In genomic region chr7:76486618-76487017, GRCh38 we compare ENCODE assay signal across 10 cellular contexts. TPM values are rescaled to one million over a fixed set of nuclear protein-coding genes. Genes with fewer than 3 reads are reported as not detected.
DNase-seq lines count a peak whose midpoint lies in the region; ATAC-seq and TF ChIP-seq lines count a peak whose summit lies in the region.
"Not testable (repeated sequence)": the region's sequence is repeated elsewhere in the genome, so short reads cannot be mapped to it uniquely, and the experiment has no call there.
"Had no signal": no experiment of that assay in that cellular context is flagged by ENCODE, and none has a peak within 500 bp of the region (broad histone marks: within the 10 kb centered on the region; RNA-seq: fewer than 3 reads in every experiment).

No MANE protein-coding gene starts in this region.

- H3K4me1 Mint-ChIP-seq in activated naive CD8-positive, alpha-beta T cell (ENCODE audit: low read depth); naive B cell: not testable (repeated sequence)

- not testable (repeated sequence) for H3K4me1 ChIP-seq in upper lobe of right lung

- H3K4me3 ChIP-seq in upper lobe of right lung: not testable (repeated sequence)

- not testable (repeated sequence) for H3K36me3 ChIP-seq in upper lobe of right lung

- H3K4me3 Mint-ChIP-seq in activated naive CD8-positive, alpha-beta T cell: not testable (repeated sequence)
- peak overlapping the region in 4 of 8 donors; percentile 15 to 83 (median 52) for H3K4me3 Mint-ChIP-seq in naive B cell

- H3K36me3 Mint-ChIP-seq in activated naive CD8-positive, alpha-beta T cell; naive B cell: not testable (repeated sequence)

- H3K27me3 Mint-ChIP-seq in activated naive CD8-positive, alpha-beta T cell; naive B cell: not testable (repeated sequence)

- H3K9me3 Mint-ChIP-seq in activated naive CD8-positive, alpha-beta T cell (ENCODE audit: low read depth); naive B cell: not testable (repeated sequence)

- peak overlapping the region; percentile 76 for H3K27ac Mint-ChIP-seq in activated naive CD8-positive, alpha-beta T cell
- H3K27ac Mint-ChIP-seq in naive B cell: peak overlapping the region in 5 of 6 donors; percentile 36 to 92 (median 85)

- intact Hi-C loops in upper lobe of right lung (cut with DNase I): not testable (repeated sequence)

- DNase-seq in activated CD4-positive, alpha-beta T cell treated with anti-CD3 and anti-CD28 coated beads for 48 hours: peak; percentile 47
- DNase-seq in naive B cell: peak; percentile 43
- DNase-seq in upper lobe of right lung: not testable (repeated sequence)

- not testable (repeated sequence) for TF ChIP-seq CTCF in upper lobe of right lung (IDR thresholded peaks at IDR 0.05)

- ATAC-seq in GM18870 (IDR thresholded peaks at IDR 0.05; ENCODE audit: unreplicated experiment) (peak; percentile 98), GM21447 (IDR thresholded peaks at IDR 0.05; ENCODE audit: unreplicated experiment) (peak; percentile 99), HG02938 (IDR thresholded peaks at IDR 0.05; ENCODE audit: unreplicated experiment) (peak; percentile 99), HG03442 (IDR thresholded peaks at IDR 0.05; ENCODE audit: unreplicated experiment) (peak; percentile 98), naive B cell (ENCODE audit: low read depth in 2 of 2) (peak; percentile 96 to 97), upper lobe of right lung (peak; percentile 45)

- H3K27ac ChIP-seq in upper lobe of right lung: not testable (repeated sequence)

- H3K9me3 ChIP-seq in upper lobe of right lung: not testable (repeated sequence)

- H3K27me3 ChIP-seq in upper lobe of right lung: not testable (repeated sequence)

RNA-seq across cellular contexts. Expression of gene UPK3B, which starts 23.7 kb away (rescaled TPM):
- polyA plus RNA-seq in naive B cell (ENCODE audit: low read depth in 6 of 6): under 1 TPM in 3 of 6 donors, not detected in 3; 0.13 to 0.74 (median 0.21) TPM
- total RNA-seq in upper lobe of right lung: 25.2 TPM
- total RNA-seq: skeletal muscle tissue had no signal

RNA-seq across cellular contexts. Expression of gene DTX2, which starts 25.1 kb away (rescaled TPM):
- polyA plus RNA-seq in naive B cell (ENCODE audit: low read depth in 6 of 6): 10 to 100 TPM; 10.2 to 25.2 (median 13.5) TPM
- 25.6 TPM for total RNA-seq in upper lobe of right lung

RNA-seq across cellular contexts. Expression of gene SPDYE16, which starts 56.5 kb away (rescaled TPM):
- under 1 TPM in 3 of 6 donors, not detected in 3; 0.08 to 0.15 (median 0.09) TPM for polyA plus RNA-seq in naive B cell (ENCODE audit: low read depth in 6 of 6)
- 0.90 TPM for total RNA-seq in upper lobe of right lung
- total RNA-seq: lung microvascular endothelial cell, skeletal muscle tissue had no signal

Comparison
In these comparisons a context has a peak if more than half of its experiments do, and no peak if none do; other contexts are left out.
1. ATAC-seq: peak in every context shown above with its lines; median percentile 99 in GM21447; 99 in HG02938; 98 in GM18870; 98 in HG03442; 96 in naive B cell; 45 in upper lobe of right lung.